Comparison of ENCODE assay signal across 8 cellular contexts in the genomic region with DNA sequence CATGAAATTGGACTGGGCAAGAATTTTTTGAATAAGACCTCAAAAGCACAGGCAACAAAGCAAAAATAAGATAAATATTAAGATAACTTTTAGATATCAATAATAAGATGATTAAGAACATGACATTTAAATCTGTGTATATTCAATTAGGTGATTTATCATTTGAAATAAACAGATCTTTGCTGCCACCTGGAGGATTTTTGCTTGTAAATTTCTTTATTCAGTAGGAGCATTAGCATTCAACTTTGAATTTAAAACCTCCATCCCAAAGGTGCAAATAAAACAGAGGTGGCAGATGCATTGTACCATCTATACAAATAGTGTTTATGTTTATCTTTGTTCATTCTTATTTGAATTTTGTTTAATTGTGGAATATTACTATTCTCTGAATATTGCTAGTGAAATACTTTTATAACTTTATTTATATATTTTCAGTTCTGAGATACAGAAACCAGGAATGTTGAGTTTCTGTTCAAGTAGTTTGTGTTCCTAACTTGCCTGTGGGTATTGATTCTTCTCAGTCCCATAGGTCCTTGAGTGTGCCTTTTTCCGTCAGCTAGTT. TPM values are rescaled to one million over a fixed set of nuclear protein-coding genes. Genes with fewer than 3 reads are reported as not detected.
DNase-seq lines count a peak whose midpoint lies in the region; ATAC-seq, FAIRE-seq and TF ChIP-seq lines count a peak whose summit lies in the region.
"Had no signal": no experiment of that assay in that cellular context is flagged by ENCODE, and none has a peak within 500 bp of the region (broad histone marks: within the 10 kb centered on the region; RNA-seq: fewer than 3 reads in every experiment).

No MANE protein-coding gene starts in this region.

- no peak overlapping the region for H3K9ac ChIP-seq in neuronal stem cell (ENCODE audit: low read depth, low read length, poor library complexity)

- H3K27me3 Mint-ChIP-seq in endothelial cell (ENCODE audit: unreplicated experiment) = no peaks in the 10 kb centered on the region

- H3K36me3 ChIP-seq in neuronal stem cell (replicated peaks in 1 of 2; ENCODE audit: control insufficient read depth in 2 of 2, insufficient read depth in 2 of 2, low read length in 2 of 2) = peaks cover 3 to 38% of the 10 kb centered on the region in 2 donors

- no peak overlapping the region for H4K8ac ChIP-seq in neuronal stem cell (ENCODE audit: low read depth, low read length)

- WGBS in neuronal stem cell (ENCODE audit: extremely low coverage in 2 of 2, insufficient read length in 2 of 2, insufficient replicate concordance in 1 of 2), 2 donors = no CpG with 5 or more reads among the region's 1 CpG

- peak; percentile 75 for FAIRE-seq in RCC 7860 (lab: Jason Lieb, UNC)

- no peak overlapping the region for H2AFZ ChIP-seq in neuronal stem cell (ENCODE audit: low read length)

- H3K18ac ChIP-seq in neuronal stem cell (ENCODE audit: low read length) = no peak overlapping the region

- no peaks in the 10 kb centered on the region for H3K79me1 ChIP-seq in neuronal stem cell (ENCODE audit: low read depth, low read length)

- H4K91ac ChIP-seq in neuronal stem cell (ENCODE audit: low read depth, low read length, poor library complexity) = no peak overlapping the region

- no peak overlapping the region for H3K27ac Mint-ChIP-seq in endothelial cell (ENCODE audit: unreplicated experiment)
- H3K27ac Mint-ChIP-seq: T-helper 1 cell treated with Interleukin-12 subunit alpha and Interleukin-12 subunit beta and Interleukin-4 antibody, amounts not matched to agents 30 μg/mL and 1 μg/mL, for 36 hours had no signal

- DNase-seq in DMS79 (lab: John Stamatoyannopoulos, UW) (peak; percentile 5), HuH-7 (ENCODE audit: low spot score) (peak; percentile 1), RCC 7860 (ENCODE audit: low spot score) (peak; percentile 11), endothelial cell (ENCODE audit: low spot score) (no peak), neuronal stem cell (ENCODE audit: low spot score) (peak; percentile 15), iPS-NIHi7 (ENCODE audit: extremely low spot score) (no peak)

- H3K4me1 ChIP-seq in neuronal stem cell (ENCODE audit: control insufficient read depth in 2 of 2, insufficient read depth in 1 of 2, low read depth in 1 of 2, low read length in 2 of 2) = no peaks in the 10 kb centered on the region

- H3K4me2 ChIP-seq in neuronal stem cell (ENCODE audit: insufficient read depth, low read length, poor library complexity, severe bottlenecking) = no peak overlapping the region

- H3K27ac ChIP-seq in neuronal stem cell (replicated peaks; ENCODE audit: low read length) = no peak overlapping the region

- H3K4me3 ChIP-seq in neuronal stem cell (ENCODE audit: low read length in 2 of 2) = no peak overlapping the region

- peaks cover 4% of the 10 kb centered on the region for H3K4me1 Mint-ChIP-seq in endothelial cell (ENCODE audit: unreplicated experiment)

- no peak overlapping the region for H3K4ac ChIP-seq in neuronal stem cell (ENCODE audit: low read length)

- peaks cover 2 to 9% of the 10 kb centered on the region in 2 donors for H3K9me3 ChIP-seq in neuronal stem cell (replicated peaks in 1 of 2; ENCODE audit: control insufficient read depth in 2 of 2, insufficient read depth in 1 of 2, low read depth in 1 of 2, low read length in 2 of 2)

- H2BK120ac ChIP-seq in neuronal stem cell (ENCODE audit: low read depth, low read length) = no peak overlapping the region

- no peak overlapping the region for H3K14ac ChIP-seq in neuronal stem cell (ENCODE audit: low read length)

- no peaks in the 10 kb centered on the region for H3K9me3 Mint-ChIP-seq in endothelial cell (ENCODE audit: unreplicated experiment)

- no peak overlapping the region for H2BK5ac ChIP-seq in neuronal stem cell (ENCODE audit: low read length)

- H3K23ac ChIP-seq in neuronal stem cell (ENCODE audit: low read depth, low read length, poor library complexity) = no peak overlapping the region

- no peak overlapping the region for H3K4me3 Mint-ChIP-seq in endothelial cell (ENCODE audit: unreplicated experiment)
- H3K4me3 Mint-ChIP-seq: T-helper 1 cell treated with Interleukin-12 subunit alpha and Interleukin-12 subunit beta and Interleukin-4 antibody, amounts not matched to agents 30 μg/mL and 1 μg/mL, for 36 hours had no signal

- ATAC-seq in HG02623 (IDR thresholded peaks at IDR 0.05; ENCODE audit: unreplicated experiment) = no peak

- H3K27me3 ChIP-seq in neuronal stem cell (ENCODE audit: control insufficient read depth in 3 of 3, insufficient read depth in 3 of 3, low read depth in 1 of 3, low read length in 3 of 3) = no peaks in the 10 kb centered on the region

- peak; percentile 55 for TF ChIP-seq CTCF in endothelial cell (IDR thresholded peaks at IDR 0.05; ENCODE audit: unreplicated experiment)

- H2AK5ac ChIP-seq in neuronal stem cell (ENCODE audit: low read depth, low read length) = no peak overlapping the region

- no peak overlapping the region for H2BK12ac ChIP-seq in neuronal stem cell (ENCODE audit: low read length)

- H3K36me3 Mint-ChIP-seq in endothelial cell (ENCODE audit: low read depth, unreplicated experiment) = peaks cover 17% of the 10 kb centered on the region

- H2BK15ac ChIP-seq in neuronal stem cell (ENCODE audit: low read length) = no peak overlapping the region

RNA-seq across cellular contexts. Expression of a gene that starts 20.9 kb away (rescaled TPM):
- total RNA-seq in endothelial cell (ENCODE audit: unreplicated experiment) = 34.1 TPM
- polyA plus RNA-seq in neuronal stem cell (2013, experiment 1 of 2) = 18.8 TPM
- 18.5 TPM for polyA plus RNA-seq in neuronal stem cell (2013, experiment 2 of 2)

Comparison
In these comparisons a context has a peak if more than half of its experiments do, and no peak if none do; other contexts are left out.
1. DNase-seq: peak in DMS79 (single experiment), HuH-7 (single experiment), RCC 7860 (single experiment) and neuronal stem cell (single experiment); none in endothelial cell (single experiment) and iPS-NIHi7 (single experiment).